ENCODE assay signal across 30 cellular contexts in genomic region chr2:219615036-219615435, GRCh38. TPM values are rescaled to one million over a fixed set of nuclear protein-coding genes. Genes with fewer than 3 reads are reported as not detected.
"Had no signal": no experiment of that assay in that cellular context is flagged by ENCODE, and none has a peak within 500 bp of the region (broad histone marks: within the 10 kb centered on the region; RNA-seq: fewer than 3 reads in every experiment).

No MANE protein-coding gene starts in this region.

- ATAC-seq: activated T-cell treated with anti-CD3 and anti-CD28 coated beads, Interleukin-2, amount 50 U/mL, for 4 hours; activated T-helper 17 cell treated with anti-CD3 and anti-CD28 coated beads, Interleukin-2, amount 50 U/mL, for 72 hours; effector memory CD8-positive, alpha-beta T cell; foreskin keratinocyte; gastrocnemius medialis; WTC11 had no signal

- H3K27ac ChIP-seq: brain microvascular endothelial cell, esophagus muscularis mucosa, foreskin keratinocyte, gastrocnemius medialis, VCaP had no signal

- H3K27ac Mint-ChIP-seq: activated CD4-positive, alpha-beta memory T cell treated with anti-CD3 and anti-CD28 coated beads, Interleukin-2, amount 10 ng/mL, durations not matched to agents 7 days and 5 days; activated CD4-positive, alpha-beta T cell treated with anti-CD3 and anti-CD28 coated beads, Interleukin-2, amount 10 ng/mL, durations not matched to agents 7 days and 5 days; activated naive CD8-positive, alpha-beta T cell; activated T-helper 17 cell treated with anti-CD3 and anti-CD28 coated beads, Interleukin-2, amount 50 U/mL, for 72 hours; T-cell had no signal

- H3K4me1 Mint-ChIP-seq: WTC11 had no signal

- H3K9me3 Mint-ChIP-seq: activated CD4-positive, alpha-beta memory T cell treated with anti-CD3 and anti-CD28 coated beads, Interleukin-2, amount 10 ng/mL, durations not matched to agents 7 days and 5 days; activated CD4-positive, alpha-beta T cell treated with anti-CD3 and anti-CD28 coated beads, Interleukin-2, amount 10 ng/mL, durations not matched to agents 7 days and 5 days; activated T-cell treated with anti-CD3 and anti-CD28 coated beads, Interleukin-2, amount 50 U/mL, for 4 hours; activated T-helper 17 cell treated with anti-CD3 and anti-CD28 coated beads, Interleukin-2, amount 50 U/mL, for 72 hours; effector memory CD8-positive, alpha-beta T cell; T-cell; WTC11 had no signal

- DNase-seq: activated CD4-positive, alpha-beta memory T cell treated with anti-CD3 and anti-CD28 coated beads, Interleukin-2, amount 10 ng/mL, durations not matched to agents 7 days and 5 days; activated CD4-positive, alpha-beta T cell treated with anti-CD3 and anti-CD28 coated beads for 1 hour; activated CD4-positive, alpha-beta T cell treated with anti-CD3 and anti-CD28 coated beads for 4 hours; activated CD4-positive, alpha-beta T cell treated with anti-CD3 and anti-CD28 coated beads, Interleukin-2, amount 10 ng/mL, durations not matched to agents 7 days and 5 days; activated CD4-positive, alpha-beta T cell treated with anti-CD3 and anti-CD28 coated beads, Interleukin-2, amount 50 U/mL, for 4 hours; activated CD8-positive, alpha-beta memory T cell treated with anti-CD3 and anti-CD28 coated beads, Interleukin-2, amount 50 U/mL, for 48 hours; activated effector memory CD4-positive, alpha-beta T cell treated with Interleukin-2 at 50 U/mL for 16 hours; activated gamma-delta T cell treated with Interleukin-2 at 50 U/mL for 16 hours; activated naive CD4-positive, alpha-beta T cell treated with anti-CD3 and anti-CD28 coated beads, Interleukin-2, amount 50 U/mL, for 16 hours; activated naive CD4-positive, alpha-beta T cell treated with Interleukin-2 at 50 U/mL for 16 hours; activated T-cell treated with anti-CD3 and anti-CD28 coated beads, Interleukin-2, amount 50 U/mL, for 4 hours; amniotic stem cell; anterior cingulate cortex; brain microvascular endothelial cell; caudate nucleus; cortex of kidney; dermis blood vessel endothelial cell; effector CD4-positive, alpha-beta T cell; effector memory CD8-positive, alpha-beta T cell; erythroblast; foreskin keratinocyte; gastrocnemius medialis; heart right ventricle; T-cell; T-helper 2 cell had no signal

- H3K4me3 Mint-ChIP-seq: activated CD4-positive, alpha-beta memory T cell treated with anti-CD3 and anti-CD28 coated beads, Interleukin-2, amount 10 ng/mL, durations not matched to agents 7 days and 5 days; activated CD4-positive, alpha-beta T cell treated with anti-CD3 and anti-CD28 coated beads, Interleukin-2, amount 10 ng/mL, durations not matched to agents 7 days and 5 days; activated naive CD8-positive, alpha-beta T cell; activated T-cell treated with anti-CD3 and anti-CD28 coated beads, Interleukin-2, amount 50 U/mL, for 4 hours; activated T-helper 17 cell treated with anti-CD3 and anti-CD28 coated beads, Interleukin-2, amount 50 U/mL, for 72 hours; effector memory CD8-positive, alpha-beta T cell; T-cell; WTC11 had no signal

- H3K4me1 ChIP-seq: foreskin keratinocyte, gastrocnemius medialis had no signal

- H3K4me3 ChIP-seq: esophagus muscularis mucosa, gastrocnemius medialis, heart right ventricle had no signal

- H3K27me3 ChIP-seq: brain microvascular endothelial cell, esophagus muscularis mucosa, foreskin keratinocyte, gastrocnemius medialis, heart right ventricle had no signal

- H3K9me3 ChIP-seq: esophagus muscularis mucosa, gastrocnemius medialis, heart right ventricle had no signal

- H3K27me3 Mint-ChIP-seq: activated CD4-positive, alpha-beta memory T cell treated with anti-CD3 and anti-CD28 coated beads, Interleukin-2, amount 10 ng/mL, durations not matched to agents 7 days and 5 days; activated CD4-positive, alpha-beta T cell treated with anti-CD3 and anti-CD28 coated beads, Interleukin-2, amount 10 ng/mL, durations not matched to agents 7 days and 5 days; activated naive CD8-positive, alpha-beta T cell; activated T-helper 17 cell treated with anti-CD3 and anti-CD28 coated beads, Interleukin-2, amount 50 U/mL, for 72 hours; effector memory CD8-positive, alpha-beta T cell; T-cell had no signal

RNA-seq across cellular contexts. Expression of gene SLC4A3, which starts 12.4 kb away (rescaled TPM):
- total RNA-seq: activated CD4-positive, alpha-beta memory T cell treated with anti-CD3 and anti-CD28 coated beads, Interleukin-2, amount 10 ng/mL, durations not matched to agents 7 days and 5 days; activated CD4-positive, alpha-beta T cell treated with anti-CD3 and anti-CD28 coated beads, Interleukin-2, amount 10 ng/mL, durations not matched to agents 7 days and 5 days; activated T-helper 17 cell treated with anti-CD3 and anti-CD28 coated beads, Interleukin-2, amount 50 U/mL, for 72 hours had no signal

RNA-seq across cellular contexts. Expression of gene INHA, which starts 42.9 kb away (rescaled TPM):
- total RNA-seq: activated CD4-positive, alpha-beta memory T cell treated with anti-CD3 and anti-CD28 coated beads, Interleukin-2, amount 10 ng/mL, durations not matched to agents 7 days and 5 days; activated CD4-positive, alpha-beta T cell treated with anti-CD3 and anti-CD28 coated beads, Interleukin-2, amount 10 ng/mL, durations not matched to agents 7 days and 5 days; activated T-cell treated with anti-CD3 and anti-CD28 coated beads, Interleukin-2, amount 50 U/mL, for 4 hours; activated T-helper 17 cell treated with anti-CD3 and anti-CD28 coated beads, Interleukin-2, amount 50 U/mL, for 72 hours; dermis blood vessel endothelial cell had no signal

RNA-seq across cellular contexts. Expression of gene OBSL1, which starts 43.7 kb away (rescaled TPM):
- total RNA-seq: activated CD4-positive, alpha-beta memory T cell treated with anti-CD3 and anti-CD28 coated beads, Interleukin-2, amount 10 ng/mL, durations not matched to agents 7 days and 5 days; activated CD4-positive, alpha-beta T cell treated with anti-CD3 and anti-CD28 coated beads, Interleukin-2, amount 10 ng/mL, durations not matched to agents 7 days and 5 days had no signal
